ENCODE assay signal across 8 cellular contexts in genomic region chr9:92435263-92435662, GRCh38.
"Had no signal": no experiment of that assay in that cellular context is flagged by ENCODE, and none has a peak within 500 bp of the region (broad histone marks: within the 10 kb centered on the region; RNA-seq: fewer than 3 reads in every experiment).

No MANE protein-coding gene starts in this region.

- H3K27ac ChIP-seq: GM23248 had no signal

- H3K4me1 ChIP-seq: HAP-1 had no signal

- H3K9me3 ChIP-seq: HAP-1 had no signal

- DNase-seq: GM23248, GOT3, H7, H9, HCEC 1CT, HFFc6 had no signal

- H3K36me3 ChIP-seq: HAP-1 had no signal

- H3K4me3 ChIP-seq: GM23248, GM23338, HAP-1 had no signal
